ENCODE assay signal across 21 cellular contexts in the genomic region with DNA sequence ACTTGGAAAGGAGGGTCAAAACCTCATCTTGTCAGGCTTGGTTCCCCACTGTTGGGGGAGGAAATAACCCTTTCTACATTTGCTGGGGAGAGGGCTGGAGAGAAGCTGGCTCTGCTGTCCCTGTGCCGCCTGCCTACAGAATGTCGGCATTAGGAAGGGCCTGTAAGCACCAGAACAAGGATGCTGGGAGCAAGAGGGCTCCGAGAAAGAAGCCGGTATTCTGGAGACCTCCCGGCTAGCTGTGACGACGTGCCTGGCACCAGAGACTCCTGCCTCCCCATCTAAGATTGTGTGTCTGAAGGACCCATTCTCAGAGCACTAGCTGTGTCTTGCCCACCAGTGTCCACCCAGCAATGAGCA. TPM values are rescaled to one million over a fixed set of nuclear protein-coding genes. Genes with fewer than 3 reads are reported as not detected.
DNase-seq lines count a peak whose midpoint lies in the region; ATAC-seq and TF ChIP-seq lines count a peak whose summit lies in the region.
"Had no signal": no experiment of that assay in that cellular context is flagged by ENCODE, and none has a peak within 500 bp of the region (broad histone marks: within the 10 kb centered on the region; RNA-seq: fewer than 3 reads in every experiment).

No MANE protein-coding gene starts in this region.

- H3K4me3 ChIP-seq in esophagus squamous epithelium (no peak overlapping the region), neutrophil (ENCODE audit: low read depth in 1 of 2, low read length in 1 of 2) (no peak overlapping the region), testis (no peak overlapping the region)
- H3K4me3 ChIP-seq: ascending aorta, PC-9, SK-N-MC had no signal

- ATAC-seq in GM18520 (IDR thresholded peaks at IDR 0.05; ENCODE audit: unreplicated experiment): no peak
- ATAC-seq: activated CD8-positive, alpha-beta T cell treated with anti-CD3 and anti-CD28 coated beads, Interleukin-2, amount 10 ng/mL, durations not matched to agents 7 days and 5 days had no signal

- H3K36me3 ChIP-seq in esophagus squamous epithelium: no peaks in the 10 kb centered on the region
- no peaks in the 10 kb centered on the region for H3K36me3 ChIP-seq in neutrophil
- no peaks in the 10 kb centered on the region for H3K36me3 ChIP-seq in testis (ENCODE audit: low read depth, missing control alignments)
- H3K36me3 ChIP-seq: ascending aorta had no signal

- TF ChIP-seq CTCF in esophagus squamous epithelium (IDR thresholded peaks at IDR 0.05) (no peak), neutrophil (IDR thresholded peaks at IDR 0.05) (no peak), testis (IDR thresholded peaks at IDR 0.05) (no peak)

- H3K27me3 ChIP-seq in esophagus squamous epithelium: peaks cover 0 to 1% (median 0%) of the 10 kb centered on the region in 4 donors
- H3K27me3 ChIP-seq in neutrophil: no peaks in the 10 kb centered on the region
- no peaks in the 10 kb centered on the region for H3K27me3 ChIP-seq in testis
- H3K27me3 ChIP-seq: ascending aorta had no signal

- DNase-seq in NCI-H2227 treated with DMSO at 0.1 percent for 48 hours (lab: John Stamatoyannopoulos, UW): peak; percentile 10
- no peak for DNase-seq in NCI-H2227 (lab: John Stamatoyannopoulos, UW; ENCODE audit: unreplicated experiment)
- DNase-seq in esophagus squamous epithelium (lab: John Stamatoyannopoulos, UW): no peak
- DNase-seq in testis: no peak
- no peak for DNase-seq in COLO668 (lab: John Stamatoyannopoulos, UW; ENCODE audit: unreplicated experiment)
- no peak for DNase-seq in activated CD4-positive, alpha-beta T cell treated with anti-CD3 and anti-CD28 coated beads, Interleukin-2, amount 50 U/mL, for 1 hour
- DNase-seq: activated CD4-positive, CD25-positive, alpha-beta regulatory T cell; activated CD8-positive, alpha-beta T cell treated with anti-CD3 and anti-CD28 coated beads, Interleukin-2, amount 10 ng/mL, durations not matched to agents 7 days and 5 days; activated naive CD4-positive, alpha-beta T cell treated with anti-CD3 and anti-CD28 coated beads, Interleukin-2, amount 50 U/mL, for 16 hours; activated T-cell treated with anti-CD3 and anti-CD28 coated beads, Interleukin-2, amount 50 U/mL, for 48 hours; Calu3; EL; HFFc6; NCI-H187; PC-9 had no signal

- 76 to 80% methylated on average over 3 to 7 of the region's 7 CpGs for WGBS in esophagus squamous epithelium, 2 donors
- WGBS in testis, 2 donors: 74 to 82% methylated on average over 7 of the region's 7 CpGs

- TF ChIP-seq POLR2A in esophagus squamous epithelium (IDR thresholded peaks at IDR 0.05) (no peak), testis (IDR thresholded peaks at IDR 0.05) (no peak)

- H3K27ac ChIP-seq in esophagus squamous epithelium (peak overlapping the region; percentile 33 to 66 (median 48)), neutrophil (peak overlapping the region; percentile 72), testis (peak overlapping the region; percentile 87 to 89)
- H3K27ac ChIP-seq: 22Rv1, ascending aorta, PC-9, SK-N-MC had no signal

- H3K9me3 ChIP-seq in esophagus squamous epithelium (no peaks in the 10 kb centered on the region), neutrophil (no peaks in the 10 kb centered on the region), testis (no peaks in the 10 kb centered on the region)
- H3K9me3 ChIP-seq: ascending aorta had no signal

- peaks cover 0 to 31% (median 10%) of the 10 kb centered on the region in 3 donors for H3K4me1 ChIP-seq in esophagus squamous epithelium
- peaks cover 28 to 38% of the 10 kb centered on the region in 2 experiments for H3K4me1 ChIP-seq in neutrophil (ENCODE audit: control insufficient read depth in 1 of 2, insufficient read depth in 1 of 2, low read depth in 1 of 2, low read length in 1 of 2)
- peaks cover 56% of the 10 kb centered on the region for H3K4me1 ChIP-seq in testis

- intact Hi-C loops in esophagus squamous epithelium (cut with DNase I): no loop called here
- intact Hi-C loops in testis (cut with DNase I; ENCODE audit: low total_unique reads): loop anchor here (10.0 kb wide), 1 partner anchor 85 kb away; no protein-coding TSS in a partner anchor

RNA-seq across cellular contexts. Expression of gene MYBPHL, which starts 6.8 kb away (rescaled TPM):
- total RNA-seq in esophagus squamous epithelium (not detected), testis (under 1 TPM in 1 of 2 donors, not detected in 1; 0.99 TPM)
- 1.5 TPM for polyA plus RNA-seq in testis (ENCODE audit: insufficient read depth, low read depth, low replicate concordance)
- total RNA-seq: activated CD8-positive, alpha-beta T cell treated with anti-CD3 and anti-CD28 coated beads, Interleukin-2, amount 10 ng/mL, durations not matched to agents 7 days and 5 days; ascending aorta; Calu3; frontal cortex; HFFc6; PC-9 had no signal

RNA-seq across cellular contexts. Expression of gene PSRC1, which starts 17.0 kb away (rescaled TPM):
- total RNA-seq in esophagus squamous epithelium: 10 to 100 TPM in 1 of 4 donors, 1 to 10 TPM in 3; 2.3 to 13.1 (median 8.7) TPM
- total RNA-seq in testis: 10 to 100 TPM; 34.0 to 48.9 TPM
- polyA plus RNA-seq in testis (ENCODE audit: insufficient read depth, low read depth, low replicate concordance): 24.0 TPM

RNA-seq across cellular contexts. Expression of gene CELSR2, which starts 50.6 kb away (rescaled TPM):
- total RNA-seq in esophagus squamous epithelium (10 to 100 TPM; 23.4 to 57.2 (median 39.9) TPM), testis (100 to 1,000 TPM; 107 to 140 TPM)
- polyA plus RNA-seq in testis (ENCODE audit: insufficient read depth, low read depth, low replicate concordance): 59.6 TPM
